Comparison of ENCODE assay signal across 17 cellular contexts in genomic region chr10:77313066-77313750, GRCh38.
DNase-seq lines count a peak whose midpoint lies in the region; FAIRE-seq and TF ChIP-seq lines count a peak whose summit lies in the region.
"Had no signal": no experiment of that assay in that cellular context is flagged by ENCODE, and none has a peak within 500 bp of the region (broad histone marks: within the 10 kb centered on the region; RNA-seq: fewer than 3 reads in every experiment).

No MANE protein-coding gene starts in this region.

- peak; percentile 86 for FAIRE-seq in D721Med (lab: Jason Lieb, UNC)
- FAIRE-seq: G401.6, HTR-8/SVneo had no signal

- H3K4me3 ChIP-seq in AG10803 (ENCODE audit: low read length) (no peak overlapping the region), foreskin fibroblast (ENCODE audit: low read depth in 1 of 2, low read length in 2 of 2) (no peak overlapping the region), dorsolateral prefrontal cortex (no peak overlapping the region)
- H3K4me3 ChIP-seq: HAP-1, MG63, SJSA1 had no signal

- DNase-seq in AG10803 (ENCODE audit: low read depth) (peak; percentile 84), D721Med (ENCODE audit: insufficient read length, low spot score) (peak; percentile 81), NCI-H82 (lab: John Stamatoyannopoulos, UW) (peak; percentile 94), foreskin fibroblast (peak; percentile 67 to 76), dorsolateral prefrontal cortex (no peak), NCI-H2171 treated with DMSO at 0.1 percent for 48 hours (lab: John Stamatoyannopoulos, UW) (no peak)
- DNase-seq in activated naive CD4-positive, alpha-beta T cell treated with Interleukin-2 at 50 U/mL for 16 hours: no peak
- DNase-seq: Kasumi-1, MG63, NCI-H1048, NCI-H1436 treated with DMSO at 0.1 percent for 48 hours, NCI-H2081, NCI-H226 had no signal

- no peaks in the 10 kb centered on the region for H3K27me3 ChIP-seq in dorsolateral prefrontal cortex
- H3K27me3 ChIP-seq: MG63, SJSA1 had no signal

- intact Hi-C loops in dorsolateral prefrontal cortex (cut with DNase I): no loop called here

- TF ChIP-seq CTCF in AG10803 (conservative IDR thresholded peaks at IDR 0.05; ENCODE audit: low read length) (no peak), D721Med (IDR thresholded peaks at IDR 0.05; ENCODE audit: insufficient read depth, missing control alignments) (no peak), foreskin fibroblast (IDR thresholded peaks at IDR 0.05; ENCODE audit: low read depth, low read length) (no peak), dorsolateral prefrontal cortex (IDR thresholded peaks at IDR 0.05 in 54 of 56, conservative IDR thresholded peaks at IDR 0.05 in 2 of 56; ENCODE audit: low read depth in 1 of 56, partially characterized antibody in 56 of 56) (no peak)

- no peak overlapping the region for H3K27ac ChIP-seq in dorsolateral prefrontal cortex
- H3K27ac ChIP-seq: SJSA1 had no signal

Comparison
In these comparisons a context has a peak if more than half of its experiments do, and no peak if none do; other contexts are left out.
1. DNase-seq: peak in AG10803 (single experiment), D721Med (single experiment), NCI-H82 (single experiment) and foreskin fibroblast (2 of 2); none in activated naive CD4-positive, alpha-beta T cell treated with Interleukin-2 at 50 U/mL for 16 hours (single experiment), dorsolateral prefrontal cortex (0 of 10) and NCI-H2171 treated with DMSO at 0.1 percent for 48 hours (single experiment).